ENCODE assay signal across 15 cellular contexts in genomic region chr18:46379323-46379950, GRCh38.
A peak's percentile ranks its signal among the peaks of the same experiment; 100 is the strongest.
DNase-seq lines count a peak whose midpoint lies in the region; ATAC-seq, FAIRE-seq and TF ChIP-seq lines count a peak whose summit lies in the region.
"Had no signal": no experiment of that assay in that cellular context is flagged by ENCODE, and none has a peak within 500 bp of the region (broad histone marks: within the 10 kb centered on the region; RNA-seq: fewer than 3 reads in every experiment).

No MANE protein-coding gene starts in this region.

- 86% methylated on average over 11 of the region's 11 CpGs; no CpG with 5 or more reads in 1 of the 2 experiments for WGBS in H1 (ENCODE audit: extremely low coverage in 1 of 2, insufficient coverage in 1 of 2, insufficient read length in 1 of 2, insufficient replicate concordance in 2 of 2, low coverage in 1 of 2, low lambda C conversion rate in 2 of 2, missing lambda C conversion rate in 1 of 2), 2 experiments
- 90 to 91% methylated on average over 7 to 8 of the region's 11 CpGs for WGBS in esophagus squamous epithelium, 2 donors

- no peak overlapping the region for H2BK20ac ChIP-seq in H1 (ENCODE audit: low read length)

- no peaks in the 10 kb centered on the region for H3F3A ChIP-seq in neural progenitor cell (ENCODE audit: low read depth)

- H3K23me2 ChIP-seq in H1 (ENCODE audit: low read depth, low read length): no peaks in the 10 kb centered on the region

- no peak overlapping the region for H3K18ac ChIP-seq in H1 (ENCODE audit: extremely low read depth, low read length)

- no peaks in the 10 kb centered on the region for H3K79me2 ChIP-seq in H1 (ENCODE audit: control insufficient read depth in 1 of 2, insufficient read depth in 2 of 2, low read length in 2 of 2)
- no peaks in the 10 kb centered on the region for H3K79me2 ChIP-seq in neural progenitor cell (ENCODE audit: low read depth)

- CTCF ChIA-PET in H1 (lab: Charles Lee; ENCODE audit: partially characterized antibody): interaction anchor here (0.6 to 2.8 kb wide), 7 partner anchors 10 to 279 kb away, joined by 3 to 12 read pairs (median 4); no protein-coding TSS in a partner anchor

- H3K27ac ChIP-seq in H1 (ENCODE audit: low read depth, low read length) (no peak overlapping the region), neural progenitor cell (no peak overlapping the region), esophagus squamous epithelium (no peak overlapping the region)
- H3K27ac ChIP-seq: BLaER1 had no signal

- no peaks in the 10 kb centered on the region for H3K36me3 Mint-ChIP-seq in natural killer cell
- H3K36me3 Mint-ChIP-seq in natural killer cell treated with Interleukin-12 subunit alpha and Interleukin-12 subunit beta and Interleukin-15 and Interleukin-18, amount 100 ng/mL, for 72 hours: no peaks in the 10 kb centered on the region
- no peaks in the 10 kb centered on the region for H3K36me3 Mint-ChIP-seq in neural progenitor cell
- no peaks in the 10 kb centered on the region for H3K36me3 Mint-ChIP-seq in stimulated activated naive B cell treated with anti-CD40 and anti-IgM and Interleukin-4, amounts not matched to agents 10 μg/mL and 1 μg/mL and 100 μg/mL, for 72 hours
- H3K36me3 Mint-ChIP-seq: CD8-positive, alpha-beta memory T cell had no signal

- TF ChIP-seq CTCF in natural killer cell (IDR thresholded peaks at IDR 0.05) (no peak), H1 (IDR thresholded peaks at IDR 0.05; ENCODE audit: control extremely low read depth in 1 of 3, insufficient read depth in 1 of 3, low read depth in 1 of 3, low read length in 3 of 3) (no peak), neural progenitor cell (IDR thresholded peaks at IDR 0.05) (no peak), esophagus squamous epithelium (IDR thresholded peaks at IDR 0.05) (no peak)

- H3K9ac ChIP-seq in H1 (replicated peaks in 1 of 4; ENCODE audit: extremely low read depth in 1 of 4, low read depth in 3 of 4, low read length in 3 of 4) (no peak overlapping the region), neural progenitor cell (no peak overlapping the region)
- H3K9ac ChIP-seq: BLaER1 had no signal

- H3K27ac Mint-ChIP-seq in natural killer cell (peak overlapping the region; percentile 8 to 53), neural progenitor cell (no peak overlapping the region)
- H3K27ac Mint-ChIP-seq in natural killer cell treated with Interleukin-12 subunit alpha and Interleukin-12 subunit beta and Interleukin-15 and Interleukin-18, amount 100 ng/mL, for 72 hours: peak overlapping the region in 1 of 2 donors; percentile 16
- H3K27ac Mint-ChIP-seq in stimulated activated naive B cell treated with anti-CD40 and anti-IgM and Interleukin-4, amounts not matched to agents 10 μg/mL and 1 μg/mL and 100 μg/mL, for 72 hours: no peak overlapping the region

- H3K4me2 ChIP-seq in H1 (ENCODE audit: insufficient read depth in 1 of 2, low read depth in 2 of 2, low read length in 2 of 2): no peak overlapping the region
- no peak overlapping the region for H3K4me2 ChIP-seq in neural progenitor cell
- H3K4me2 ChIP-seq: BLaER1 had no signal

- H3K9me3 ChIP-seq in H1 (ENCODE audit: insufficient read depth in 2 of 2, low read depth in 1 of 2, low read length in 1 of 2) (no peaks in the 10 kb centered on the region), neural progenitor cell (ENCODE audit: low read depth) (no peaks in the 10 kb centered on the region), esophagus squamous epithelium (no peaks in the 10 kb centered on the region)
- H3K9me3 ChIP-seq: BLaER1 had no signal

- H3K36me3 ChIP-seq in H1 (ENCODE audit: control insufficient read depth in 2 of 4, insufficient read depth in 4 of 4, low read length in 3 of 4) (no peaks in the 10 kb centered on the region), neural progenitor cell (no peaks in the 10 kb centered on the region), esophagus squamous epithelium (no peaks in the 10 kb centered on the region)

- no peak overlapping the region for H3K14ac ChIP-seq in H1 (ENCODE audit: insufficient read length)

- no peak for DNase-seq in natural killer cell
- no peak for DNase-seq in natural killer cell treated with Interleukin-12 subunit alpha and Interleukin-12 subunit beta and Interleukin-15 and Interleukin-18, amount 100 ng/mL, for 72 hours (ENCODE audit: low spot score)
- no peak for DNase-seq in H1 (ENCODE audit: low read depth in 1 of 2, low spot score in 2 of 2)
- DNase-seq in neural progenitor cell (ENCODE audit: low spot score): no peak
- no peak for DNase-seq in stimulated activated naive B cell treated with anti-CD40 and anti-IgM and Interleukin-4, amounts not matched to agents 10 μg/mL and 1 μg/mL and 100 μg/mL, for 72 hours
- DNase-seq in esophagus squamous epithelium (lab: John Stamatoyannopoulos, UW): no peak
- no peak for DNase-seq in NK-92 treated with Interleukin-12 subunit alpha and Interleukin-12 subunit beta, amount 100 ng/mL, for 24 hours (lab: John Stamatoyannopoulos, UW)
- DNase-seq: 8988T; AML-193; CD8-positive, alpha-beta memory T cell; DMS53; GF-D8; H7 had no signal

- no peak overlapping the region for H4K91ac ChIP-seq in H1 (replicated peaks; ENCODE audit: insufficient read length, low read length)

- no peak overlapping the region for H2AK5ac ChIP-seq in H1 (ENCODE audit: low read depth, low read length)

- H2AFZ ChIP-seq in H1 (ENCODE audit: low read length) (no peak overlapping the region), neural progenitor cell (replicated peaks) (no peak overlapping the region)

- H3K27me3 Mint-ChIP-seq in natural killer cell (ENCODE audit: low read depth in 2 of 2): no peaks in the 10 kb centered on the region
- H3K27me3 Mint-ChIP-seq in natural killer cell treated with Interleukin-12 subunit alpha and Interleukin-12 subunit beta and Interleukin-15 and Interleukin-18, amount 100 ng/mL, for 72 hours: no peaks in the 10 kb centered on the region
- H3K27me3 Mint-ChIP-seq in neural progenitor cell (ENCODE audit: insufficient read depth, low read depth): peaks cover 2% of the 10 kb centered on the region
- H3K27me3 Mint-ChIP-seq in stimulated activated naive B cell treated with anti-CD40 and anti-IgM and Interleukin-4, amounts not matched to agents 10 μg/mL and 1 μg/mL and 100 μg/mL, for 72 hours: peaks cover 1 to 10% of the 10 kb centered on the region in 2 donors

- TF ChIP-seq EP300 in H1 (IDR thresholded peaks at IDR 0.05; ENCODE audit: borderline replicate concordance in 1 of 2, low read depth in 2 of 2, low read length in 2 of 2): no peak

- 0 out of 7 replicates have a peak, but pooled peaks cover 0 to 4% (median 0%) of the 10 kb centered on the region in 4 experiments for H3K4me1 ChIP-seq in H1 (replicated peaks in 1 of 4; ENCODE audit: control insufficient read depth in 3 of 4, insufficient read depth in 4 of 4, low read length in 3 of 4)
- H3K4me1 ChIP-seq in neural progenitor cell: peaks cover 5% of the 10 kb centered on the region
- H3K4me1 ChIP-seq in esophagus squamous epithelium: peaks cover 0 to 5% (median 0%) of the 10 kb centered on the region in 3 donors

- FAIRE-seq in H1 (lab: Jason Lieb, UNC): no peak

- ATAC-seq in natural killer cell (no peak), SK-N-SH treated with all-trans-retinoic acid at 6 μM for 48 hours (no peak)
- no peak for ATAC-seq in natural killer cell treated with Interleukin-12 subunit alpha and Interleukin-12 subunit beta and Interleukin-15 and Interleukin-18, amount 100 ng/mL, for 72 hours
- ATAC-seq in stimulated activated naive B cell treated with anti-CD40 and anti-IgM and Interleukin-4, amounts not matched to agents 10 μg/mL and 1 μg/mL and 100 μg/mL, for 72 hours (replicated peaks): no peak

- no peak overlapping the region for H2BK120ac ChIP-seq in H1 (replicated peaks; ENCODE audit: low read depth, low read length)

- intact Hi-C loops in natural killer cell (cut with micrococcal nuclease): no loop called here
- intact Hi-C loops in esophagus squamous epithelium (cut with DNase I): no loop called here

- no peak overlapping the region for H2BK5ac ChIP-seq in H1 (ENCODE audit: low read depth, low read length)

- H4K20me1 ChIP-seq in H1 (replicated peaks in 1 of 2; ENCODE audit: control insufficient read depth in 1 of 2, insufficient read depth in 2 of 2, low read length in 2 of 2): peaks cover 0 to 2% of the 10 kb centered on the region in 2 experiments
- H4K20me1 ChIP-seq in neural progenitor cell (ENCODE audit: low read depth): peaks cover 78% of the 10 kb centered on the region

- no peak overlapping the region for H2BK15ac ChIP-seq in H1 (ENCODE audit: low read length)

- no peaks in the 10 kb centered on the region for H3K79me1 ChIP-seq in H1 (ENCODE audit: low read depth, low read length)

- H4K8ac ChIP-seq in H1 (ENCODE audit: extremely low read depth, insufficient read depth, low read length): no peak overlapping the region

- no peak overlapping the region for H3K23ac ChIP-seq in H1 (ENCODE audit: insufficient read length)

- H3K9me3 Mint-ChIP-seq in natural killer cell: no peaks in the 10 kb centered on the region
- H3K9me3 Mint-ChIP-seq in natural killer cell treated with Interleukin-12 subunit alpha and Interleukin-12 subunit beta and Interleukin-15 and Interleukin-18, amount 100 ng/mL, for 72 hours: no peaks in the 10 kb centered on the region
- no peaks in the 10 kb centered on the region for H3K9me3 Mint-ChIP-seq in neural progenitor cell
- H3K9me3 Mint-ChIP-seq in stimulated activated naive B cell treated with anti-CD40 and anti-IgM and Interleukin-4, amounts not matched to agents 10 μg/mL and 1 μg/mL and 100 μg/mL, for 72 hours: no peaks in the 10 kb centered on the region
- H3K9me3 Mint-ChIP-seq: CD8-positive, alpha-beta memory T cell had no signal

- H3K4ac ChIP-seq in H1 (replicated peaks; ENCODE audit: insufficient read length, low read depth, low read length): no peak overlapping the region

- H3K4me3 ChIP-seq in H1 (ENCODE audit: extremely low read depth in 1 of 4, insufficient read depth in 2 of 4, low read depth in 3 of 4, low read length in 4 of 4) (no peak overlapping the region), neural progenitor cell (no peak overlapping the region), esophagus squamous epithelium (no peak overlapping the region)
- H3K4me3 ChIP-seq: BLaER1 had no signal

- H3K27me3 ChIP-seq in H1 (replicated peaks in 1 of 4; ENCODE audit: control insufficient read depth in 3 of 4, extremely low read depth in 1 of 4, insufficient read depth in 3 of 4, low read length in 3 of 4) (no peaks in the 10 kb centered on the region), neural progenitor cell (no peaks in the 10 kb centered on the region), esophagus squamous epithelium (no peaks in the 10 kb centered on the region)
- H3K27me3 ChIP-seq: BLaER1 had no signal

- no peak for TF ChIP-seq RAD21 in H1 (IDR thresholded peaks at IDR 0.05 in 1 of 2, conservative IDR thresholded peaks at IDR 0.05 in 1 of 2; ENCODE audit: low read depth in 2 of 2, low read length in 2 of 2)

- no peak overlapping the region for H2BK12ac ChIP-seq in H1 (ENCODE audit: low read depth, low read length)

- POLR2A ChIA-PET in H1 (lab: Charles Lee; ENCODE audit: partially characterized antibody): interaction anchor here (0.7 to 0.9 kb wide), 2 partner anchors 24 to 30 kb away, joined by 3 read pairs; no protein-coding TSS in a partner anchor

- no peak overlapping the region for H3K56ac ChIP-seq in H1 (replicated peaks; ENCODE audit: insufficient read length, low read depth, low read length)

- H3K4me3 Mint-ChIP-seq in natural killer cell (no peak overlapping the region), neural progenitor cell (peak overlapping the region; percentile 53)
- no peak overlapping the region for H3K4me3 Mint-ChIP-seq in natural killer cell treated with Interleukin-12 subunit alpha and Interleukin-12 subunit beta and Interleukin-15 and Interleukin-18, amount 100 ng/mL, for 72 hours
- no peak overlapping the region for H3K4me3 Mint-ChIP-seq in stimulated activated naive B cell treated with anti-CD40 and anti-IgM and Interleukin-4, amounts not matched to agents 10 μg/mL and 1 μg/mL and 100 μg/mL, for 72 hours
- H3K4me3 Mint-ChIP-seq: CD8-positive, alpha-beta memory T cell had no signal

- H4K5ac ChIP-seq in H1 (ENCODE audit: insufficient read length, low read depth, low read length): no peak overlapping the region

- H3K4me1 Mint-ChIP-seq in natural killer cell: peaks cover 65 to 88% of the 10 kb centered on the region in 2 donors
- peaks cover 16 to 46% of the 10 kb centered on the region in 2 donors for H3K4me1 Mint-ChIP-seq in natural killer cell treated with Interleukin-12 subunit alpha and Interleukin-12 subunit beta and Interleukin-15 and Interleukin-18, amount 100 ng/mL, for 72 hours (ENCODE audit: low read depth in 2 of 2)
- peaks cover 27% of the 10 kb centered on the region for H3K4me1 Mint-ChIP-seq in neural progenitor cell
- no peaks in the 10 kb centered on the region for H3K4me1 Mint-ChIP-seq in stimulated activated naive B cell treated with anti-CD40 and anti-IgM and Interleukin-4, amounts not matched to agents 10 μg/mL and 1 μg/mL and 100 μg/mL, for 72 hours
- H3K4me1 Mint-ChIP-seq: CD8-positive, alpha-beta memory T cell had no signal

- no peak for TF ChIP-seq POLR2A in H1 (IDR thresholded peaks at IDR 0.05; ENCODE audit: control extremely low read depth in 1 of 2, low read depth in 2 of 2, low read length in 2 of 2)
- no peak for TF ChIP-seq POLR2A in esophagus squamous epithelium (IDR thresholded peaks at IDR 0.05)

Comparison
In these comparisons a context has a peak if more than half of its experiments do, and no peak if none do; other contexts are left out.
1. H3K27ac Mint-ChIP-seq: peak in natural killer cell (2 of 2); none in neural progenitor cell (single experiment) and stimulated activated naive B cell treated with anti-CD40 and anti-IgM and Interleukin-4, amounts not matched to agents 10 μg/mL and 1 μg/mL and 100 μg/mL, for 72 hours (single experiment).